ENCODE assay signal across 8 cellular contexts in the genomic region with DNA sequence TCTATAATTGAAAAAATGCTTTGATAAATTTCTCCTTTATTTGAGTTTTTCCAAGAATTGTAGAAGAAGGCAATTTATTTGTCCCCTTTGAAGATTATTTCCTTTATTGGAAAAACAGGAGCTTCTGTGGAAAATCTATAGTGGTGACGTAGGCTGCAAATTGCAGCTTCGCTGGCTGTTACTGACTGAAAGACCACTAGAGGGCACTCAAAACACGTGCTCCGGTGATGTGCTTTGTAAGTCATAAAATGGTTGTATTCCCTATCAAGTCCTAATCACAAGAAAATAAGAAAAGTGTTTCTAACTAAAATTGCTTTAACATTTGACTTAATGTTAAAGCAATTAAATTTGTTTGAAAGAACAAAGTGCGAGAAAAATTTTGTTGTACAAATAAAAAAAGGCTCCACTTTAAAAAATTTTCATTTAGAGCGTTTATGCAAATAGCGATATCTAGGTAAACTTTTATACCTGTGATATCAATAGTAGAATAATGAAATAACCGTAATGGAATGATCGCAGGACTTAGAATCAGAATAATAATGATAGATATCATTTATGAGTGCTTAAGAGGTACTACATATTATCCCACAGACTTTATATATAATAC.
DNase-seq lines count a peak whose midpoint lies in the region; ATAC-seq, FAIRE-seq and TF ChIP-seq lines count a peak whose summit lies in the region.

No MANE protein-coding gene starts in this region.

- WGBS in IMR-90 (ENCODE audit: extremely low coverage in 2 of 2, insufficient read length in 1 of 2), 2 experiments, result no CpG with 5 or more reads among the region's 9 CpGs
- 26% methylated on average over 9 of the region's 9 CpGs for WGBS in HepG2 (ENCODE audit: low lambda C conversion rate)

- H3F3A ChIP-seq in PC-9 (ENCODE audit: insufficient read depth, low read depth), result no peaks in the 10 kb centered on the region

- H2AK5ac ChIP-seq in IMR-90 (ENCODE audit: low read depth, low read length), result no peak overlapping the region

- H3K9me3 ChIP-seq in IMR-90 (ENCODE audit: control insufficient read depth, insufficient read depth, low read length) (0 out of 2 replicates have a peak, but pooled peaks cover 2% of the 10 kb centered on the region), PC-9 (ENCODE audit: insufficient read depth, low read depth) (no peaks in the 10 kb centered on the region), HepG2 (ENCODE audit: low read length) (no peaks in the 10 kb centered on the region), vagina (no peaks in the 10 kb centered on the region)

- H4K8ac ChIP-seq in IMR-90 (ENCODE audit: low read depth in 2 of 2, low read length in 2 of 2), result no peak overlapping the region

- dilution Hi-C loops in IMR-90 (cut with HindIII; ENCODE audit: low sequenced_read_pairs, unreplicated experiment), result no loop called here

- H4K20me1 ChIP-seq in IMR-90 (ENCODE audit: insufficient read depth, low read length) (no peaks in the 10 kb centered on the region), PC-9 (ENCODE audit: insufficient read depth) (no peaks in the 10 kb centered on the region), HepG2 (ENCODE audit: insufficient read depth, low read length) (no peaks in the 10 kb centered on the region)

- CTCF ChIA-PET in IMR-90 (lab: Yijun Ruan, JAX), result interaction anchor here (0.6 to 1.3 kb wide), 3 partner anchors 20 to 637 kb away, joined by 3 to 4 read pairs (median 3); no protein-coding TSS in a partner anchor
- CTCF ChIA-PET in PC-9 (lab: Charles Lee), result interaction anchor here (0.5 to 1.0 kb wide), 3 partner anchors 38 to 1064 kb away, joined by 3 read pairs; no protein-coding TSS in a partner anchor
- CTCF ChIA-PET in HepG2 (lab: Yijun Ruan, JAX; ENCODE audit: low intra/inter-chr PET ratio, low total read pairs), result interaction anchor here (2.0 kb wide), 1 partner anchor 39 kb away, joined by 7 read pairs; no protein-coding TSS in a partner anchor

- intact Hi-C loops in Right ventricle myocardium superior (cut with DNase I), result no loop called here
- intact Hi-C loops in cardiac septum (cut with DNase I), result no loop called here
- intact Hi-C loops in IMR-90 (cut with micrococcal nuclease), result no loop called here
- intact Hi-C loops in PC-9 (cut with micrococcal nuclease; ENCODE audit: unreplicated experiment), result no loop called here
- intact Hi-C loops in HepG2 (cut with micrococcal nuclease; ENCODE audit: unreplicated experiment), result loop anchor here (1.0 kb wide), 1 partner anchor 38 kb away; no protein-coding TSS in a partner anchor
- intact Hi-C loops in vagina (cut with DNase I), result no loop called here

- peak; percentile 70 for FAIRE-seq in HepG2 (lab: Jason Lieb, UNC)

- no peak overlapping the region for H3K4me3 ChIP-seq in IMR-90 (ENCODE audit: insufficient read depth, low read depth, low read length)
- H3K4me3 ChIP-seq in PC-9, result no peak overlapping the region
- no peak overlapping the region for H3K4me3 ChIP-seq in choroid plexus epithelial cell (ENCODE audit: low read depth, low read length)
- no peak overlapping the region for H3K4me3 ChIP-seq in HepG2 (replicated peaks in 1 of 3; ENCODE audit: insufficient read depth in 1 of 3, low read depth in 2 of 3, low read length in 3 of 3)
- no peak overlapping the region for H3K4me3 ChIP-seq in vagina

- H3K4me2 ChIP-seq in IMR-90 (ENCODE audit: low read depth, low read length) (no peak overlapping the region), PC-9 (peak overlapping the region; percentile 23; the same call in 1 of the 2 replicates), HepG2 (ENCODE audit: low read depth, low read length) (no peak overlapping the region)

- POLR2A ChIA-PET in IMR-90 (lab: Charles Lee; ENCODE audit: unreplicated experiment) (interaction anchor here (0.7 kb wide), 1 partner anchor 352 kb away, joined by 4 read pairs; no protein-coding TSS in a partner anchor), PC-9 (lab: Charles Lee; ENCODE audit: unreplicated experiment) (no interaction called here), HepG2 (lab: Yijun Ruan, JAX) (no interaction called here)

- no peaks in the 10 kb centered on the region for H3K9me2 ChIP-seq in PC-9 (ENCODE audit: insufficient read depth)

- H2AFZ ChIP-seq in IMR-90 (replicated peaks; ENCODE audit: low read length, poor library complexity) (no peak overlapping the region), PC-9 (no peak overlapping the region), HepG2 (ENCODE audit: low read length) (no peak overlapping the region)

- H3K56ac ChIP-seq in IMR-90 (ENCODE audit: extremely low read depth, insufficient read depth, low read length), result no peak overlapping the region

- no peak for TF ChIP-seq EP300 in HepG2 (IDR thresholded peaks at IDR 0.05; ENCODE audit: low read depth in 2 of 2, low read length in 2 of 2)
- TF ChIP-seq EP300 in HepG2 (CRISPR knock-in tag; IDR thresholded peaks at IDR 0.05; ENCODE audit: borderline replicate concordance), result no peak

- TF ChIP-seq POLR2A in IMR-90 (IDR thresholded peaks at IDR 0.05; ENCODE audit: low read depth, low read length) (no peak), HepG2 (IDR thresholded peaks at IDR 0.05; ENCODE audit: insufficient read depth in 1 of 2, low read depth in 2 of 2, low read length in 2 of 2) (no peak), vagina (IDR thresholded peaks at IDR 0.05) (no peak)

- H3K27ac ChIP-seq in IMR-90 (ENCODE audit: insufficient read depth, low read length) (no peak overlapping the region), PC-9 (no peak overlapping the region), HepG2 (ENCODE audit: extremely low read length, insufficient read depth, low read length) (no peak overlapping the region), vagina (no peak overlapping the region)

- H2BK120ac ChIP-seq in IMR-90 (ENCODE audit: low read depth, low read length), result no peak overlapping the region

- no peaks in the 10 kb centered on the region for H3K27me3 ChIP-seq in IMR-90 (ENCODE audit: control insufficient read depth, insufficient read depth, low read length)
- no peaks in the 10 kb centered on the region for H3K27me3 ChIP-seq in PC-9 (ENCODE audit: insufficient read depth, low read depth)
- no peaks in the 10 kb centered on the region for H3K27me3 ChIP-seq in HepG2 (ENCODE audit: control insufficient read depth in 1 of 2, insufficient read depth in 2 of 2, low read length in 2 of 2)
- H3K27me3 ChIP-seq in vagina, result no peaks in the 10 kb centered on the region

- H3K14ac ChIP-seq in IMR-90 (replicated peaks; ENCODE audit: low read depth, low read length), result no peak overlapping the region

- no peak for DNase-seq in Right ventricle myocardium superior
- no peak for DNase-seq in cardiac septum (ENCODE audit: low spot score)
- DNase-seq in IMR-90, result peak; percentile 54
- DNase-seq in PC-9, result peak in 1 of 2 experiments; percentile 25
- DNase-seq in choroid plexus epithelial cell (ENCODE audit: low read depth), result peak; percentile 90
- DNase-seq in HepG2 (ENCODE audit: low spot score), result peak; percentile 57
- DNase-seq in vagina (ENCODE audit: extremely low spot score in 2 of 2), result no peak

- TF ChIP-seq RAD21 in IMR-90 (IDR thresholded peaks at IDR 0.05; ENCODE audit: low read length) (peak; percentile 54), HepG2 (CRISPR knock-in tag; IDR thresholded peaks at IDR 0.05) (0 out of 2 replicates have a peak, but pooled peaks have one; percentile 10)

- peak; percentile 66 for ATAC-seq in Right ventricle myocardium superior (ENCODE audit: poor library complexity)
- ATAC-seq in GM21737 (IDR thresholded peaks at IDR 0.05; ENCODE audit: unreplicated experiment), result peak; percentile 92
- no peak; the same call in 1 of the 2 replicates for ATAC-seq in IMR-90 (ENCODE audit: low read depth)
- peak; percentile 83 for ATAC-seq in HepG2

- H4K5ac ChIP-seq in IMR-90 (ENCODE audit: low read depth, low read length), result no peak overlapping the region

- H3K36me3 ChIP-seq in IMR-90 (ENCODE audit: control insufficient read depth, insufficient read depth, low read length), result no peaks in the 10 kb centered on the region
- no peaks in the 10 kb centered on the region for H3K36me3 ChIP-seq in PC-9 (ENCODE audit: low read depth)
- no peaks in the 10 kb centered on the region for H3K36me3 ChIP-seq in HepG2 (replicated peaks in 1 of 2; ENCODE audit: control insufficient read depth in 1 of 2, insufficient read depth in 2 of 2, low read length in 2 of 2)
- no peaks in the 10 kb centered on the region for H3K36me3 ChIP-seq in vagina

- H2BK5ac ChIP-seq in IMR-90 (ENCODE audit: low read depth, low read length, poor library complexity, severe bottlenecking), result no peak overlapping the region

- no peak overlapping the region for H3K23ac ChIP-seq in IMR-90 (ENCODE audit: low read depth, low read length)

- no peaks in the 10 kb centered on the region for H3K9me1 ChIP-seq in IMR-90 (ENCODE audit: insufficient read depth, low read length)

- H3K79me1 ChIP-seq in IMR-90 (ENCODE audit: low read depth in 1 of 2, low read length in 2 of 2), result no peaks in the 10 kb centered on the region

- H2BK20ac ChIP-seq in IMR-90 (ENCODE audit: low read depth, low read length), result no peak overlapping the region

- BruUV-seq in IMR-90 (replicated peaks; lab: Mats Ljungman, UMichigan) (no TSS peak), PC-9 (replicated peaks; lab: Mats Ljungman, UMichigan) (no TSS peak), HepG2 (replicated peaks; lab: Mats Ljungman, UMichigan) (no TSS peak)

- no peak overlapping the region for H2BK15ac ChIP-seq in IMR-90 (ENCODE audit: low read depth, low read length)

- no peak overlapping the region for H3K18ac ChIP-seq in IMR-90 (ENCODE audit: low read depth, low read length)

- H2AK9ac ChIP-seq in IMR-90 (replicated peaks; ENCODE audit: low read depth, low read length, poor library complexity), result no peak overlapping the region

- H3K9ac ChIP-seq in IMR-90 (ENCODE audit: low read depth, low read length), result no peak overlapping the region
- no peak overlapping the region for H3K9ac ChIP-seq in HepG2 (ENCODE audit: insufficient read depth, low read depth, low read length)

- no peak overlapping the region for H3K4ac ChIP-seq in IMR-90 (ENCODE audit: low read depth, low read length)

- TF ChIP-seq CTCF in IMR-90 (conservative IDR thresholded peaks at IDR 0.05; ENCODE audit: low read depth, low read length), result peak; percentile 64
- TF ChIP-seq CTCF in PC-9 (conservative IDR thresholded peaks at IDR 0.05), result peak; percentile 83
- peak; percentile 92 for TF ChIP-seq CTCF in choroid plexus epithelial cell (conservative IDR thresholded peaks at IDR 0.05; ENCODE audit: low read depth, low read length)
- TF ChIP-seq CTCF in HepG2 (CRISPR knock-in tag; IDR thresholded peaks at IDR 0.05), result peak; percentile 73
- peak in 2 of 3 experiments; percentile 27 to 58 for TF ChIP-seq CTCF in vagina (IDR thresholded peaks at IDR 0.05)

- H3K79me2 ChIP-seq in PC-9 (ENCODE audit: low read depth), result no peaks in the 10 kb centered on the region
- H3K79me2 ChIP-seq in HepG2 (ENCODE audit: insufficient read depth, low read length), result no peaks in the 10 kb centered on the region

- no peak overlapping the region for H4K91ac ChIP-seq in IMR-90 (ENCODE audit: insufficient read depth, low read depth, low read length)

- in situ Hi-C loops in IMR-90 (cut with MboI; ENCODE audit: low sequenced_read_pairs) (no loop called here), HepG2 (cut with HindIII; ENCODE audit: extremely low pct_ligation_motif_present, low pct_unique_long_range_greater_than_20kb) (no loop called here)

- no peaks in the 10 kb centered on the region for H3K4me1 ChIP-seq in IMR-90 (ENCODE audit: control insufficient read depth, insufficient read depth, low read length)
- H3K4me1 ChIP-seq in PC-9 (replicated peaks; ENCODE audit: insufficient read depth), result no peaks in the 10 kb centered on the region
- H3K4me1 ChIP-seq in HepG2 (ENCODE audit: insufficient read depth, low read length), result peaks cover 11% of the 10 kb centered on the region
- no peaks in the 10 kb centered on the region for H3K4me1 ChIP-seq in vagina

Comparison
In these comparisons a context has a peak if more than half of its experiments do, and no peak if none do; other contexts are left out.
1. DNase-seq: peak in IMR-90 (single experiment), choroid plexus epithelial cell (single experiment) and HepG2 (single experiment); none in Right ventricle myocardium superior (single experiment), cardiac septum (single experiment) and vagina (0 of 2).
2. Peak in every context shown above with its lines, with median percentiles within 50 percentile points of each other: CTCF ChIP-seq.